8 cellular contexts compared by ENCODE assay signal in the genomic region with DNA sequence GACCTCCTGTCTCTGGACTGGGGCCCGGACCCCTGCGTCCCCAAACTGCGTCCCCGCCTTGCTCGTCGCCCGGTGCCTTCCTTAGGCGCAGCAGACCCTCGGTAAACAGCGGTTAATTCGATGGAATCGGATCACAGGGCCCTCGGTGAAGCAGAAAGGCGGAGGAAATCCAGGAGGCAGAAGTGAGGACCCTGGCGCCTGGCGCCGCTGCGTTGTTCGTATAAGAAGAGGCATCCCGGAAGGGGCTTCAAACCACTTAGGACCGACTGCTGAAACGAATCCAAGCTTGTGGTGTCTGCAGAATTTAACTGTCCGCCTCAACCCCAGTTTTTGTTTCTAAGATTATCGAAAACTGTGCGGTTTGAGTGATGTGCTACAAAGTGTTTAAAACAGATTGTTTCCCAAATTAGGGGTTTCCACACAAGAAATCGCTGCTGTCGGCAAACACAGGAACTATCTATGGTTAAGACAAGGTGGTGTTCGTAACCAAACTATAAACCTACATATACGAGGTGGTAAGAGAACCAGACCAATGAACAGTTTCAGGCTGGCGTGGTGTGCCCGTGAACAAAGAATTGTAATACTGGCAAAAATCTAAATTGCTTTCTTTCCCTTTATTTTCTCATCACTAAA. TPM values are rescaled to one million over a fixed set of nuclear protein-coding genes. Genes with fewer than 3 reads are reported as not detected.
A peak's percentile ranks its signal among the peaks of the same experiment; 100 is the strongest.
DNase-seq lines count a peak whose midpoint lies in the region; ATAC-seq, FAIRE-seq and TF ChIP-seq lines count a peak whose summit lies in the region.

No MANE protein-coding gene starts in this region.

- H3K27me3 ChIP-seq in HUES6 (ENCODE audit: control insufficient read depth, insufficient read depth, low read length), result peaks cover 65% of the 10 kb centered on the region

- no peak overlapping the region for H3K4me3 Mint-ChIP-seq in activated naive CD4-positive, alpha-beta T cell treated with anti-CD3 and anti-CD28 coated beads for 36 hours

- H3K4me3 ChIP-seq in HUES6 (ENCODE audit: low read depth, low read length), result peak overlapping the region; percentile 74
- peak overlapping the region; percentile 43 for H3K4me3 ChIP-seq in fibroblast of villous mesenchyme (ENCODE audit: low read depth, low read length)
- H3K4me3 ChIP-seq in retinal pigment epithelial cell (ENCODE audit: low read length), result peak overlapping the region; percentile 42

- H3K4me1 Mint-ChIP-seq in activated naive CD4-positive, alpha-beta T cell treated with anti-CD3 and anti-CD28 coated beads for 36 hours (ENCODE audit: low read depth), result peaks cover 14% of the 10 kb centered on the region

- no peak for FAIRE-seq in GM12891 (lab: Jason Lieb, UNC)

- no peaks in the 10 kb centered on the region for H3K36me3 Mint-ChIP-seq in activated naive CD4-positive, alpha-beta T cell treated with anti-CD3 and anti-CD28 coated beads for 36 hours (ENCODE audit: low read depth)

- no peak overlapping the region for H3K27ac Mint-ChIP-seq in activated naive CD4-positive, alpha-beta T cell treated with anti-CD3 and anti-CD28 coated beads for 36 hours

- no peak overlapping the region for H3K27ac ChIP-seq in HUES6 (ENCODE audit: low read depth, low read length)

- TF ChIP-seq CTCF in fibroblast of villous mesenchyme (IDR thresholded peaks at IDR 0.05; ENCODE audit: insufficient read depth, low read depth, low read length), result no peak
- TF ChIP-seq CTCF in retinal pigment epithelial cell (conservative IDR thresholded peaks at IDR 0.05; ENCODE audit: low read depth, low read length), result no peak

- no peak for TF ChIP-seq POLR2A in GM12891 (IDR thresholded peaks at IDR 0.05; ENCODE audit: low read depth, low read length)

- H3K9ac ChIP-seq in HUES6 (ENCODE audit: low read length), result peak overlapping the region; percentile 36

- intact Hi-C loops in activated naive CD4-positive, alpha-beta T cell treated with anti-CD3 and anti-CD28 coated beads for 36 hours (cut with micrococcal nuclease), result no loop called here

- DNase-seq in GM12891 (ENCODE audit: insufficient read length, low spot score) (no peak), fibroblast of villous mesenchyme (ENCODE audit: low read depth) (peak; percentile 44), retinal pigment epithelial cell (ENCODE audit: low read depth) (no peak), T1000 (lab: John Stamatoyannopoulos, UW) (no peak), GOT3 (lab: John Stamatoyannopoulos, UW) (no peak)
- no peak for DNase-seq in activated naive CD4-positive, alpha-beta T cell treated with anti-CD3 and anti-CD28 coated beads for 36 hours

- H3K4me1 ChIP-seq in HUES6 (ENCODE audit: control insufficient read depth, insufficient read depth, low read length), result peaks cover 13% of the 10 kb centered on the region

- H3K27me3 Mint-ChIP-seq in activated naive CD4-positive, alpha-beta T cell treated with anti-CD3 and anti-CD28 coated beads for 36 hours (ENCODE audit: low read depth), result peaks cover 49% of the 10 kb centered on the region

- H3K36me3 ChIP-seq in HUES6 (ENCODE audit: control insufficient read depth, insufficient read depth, low read length), result no peaks in the 10 kb centered on the region

- no peaks in the 10 kb centered on the region for H3K9me3 ChIP-seq in HUES6 (ENCODE audit: control insufficient read depth, insufficient read depth, low read depth, low read length)

- CTCF ChIA-PET in activated naive CD4-positive, alpha-beta T cell treated with anti-CD3 and anti-CD28 coated beads for 36 hours (lab: Charles Lee), result no interaction called here

- ATAC-seq in HG03025 (IDR thresholded peaks at IDR 0.05; ENCODE audit: low FRiP score, unreplicated experiment), result no peak

- no peaks in the 10 kb centered on the region for H3K9me3 Mint-ChIP-seq in activated naive CD4-positive, alpha-beta T cell treated with anti-CD3 and anti-CD28 coated beads for 36 hours

TF ChIP-seq in GM12891, 5 proteins besides CTCF, POLR2A, EP300 and RAD21:
- TF ChIP-seq POU2F2 (IDR thresholded peaks at IDR 0.05; ENCODE audit: low read depth, low read length) (no peak), POLR2AphosphoS5 (IDR thresholded peaks at IDR 0.05; ENCODE audit: low read depth, low read length) (0 out of 2 replicates have a peak, but pooled peaks have one; percentile 24)

RNA-seq across cellular contexts. Expression of gene DGKI, which starts 0.8 kb away (rescaled TPM):
- 3.5 TPM for polyA plus RNA-seq in GM12891 (2012; ENCODE audit: low read depth, missing spikeins)
- 3.5 and 11.3 TPM in 2 replicates for total RNA-seq in fibroblast of villous mesenchyme
- 1 to 10 TPM; 2.0 to 2.7 TPM for total RNA-seq in activated naive CD4-positive, alpha-beta T cell treated with anti-CD3 and anti-CD28 coated beads for 36 hours
